ENCODE assay signal across 10 cellular contexts in genomic region chr11:13261600-13262061, GRCh38. TPM values are rescaled to one million over a fixed set of nuclear protein-coding genes. Genes with fewer than 3 reads are reported as not detected.
DNase-seq lines count a peak whose midpoint lies in the region; ATAC-seq and TF ChIP-seq lines count a peak whose summit lies in the region.
"Had no signal": no experiment of that assay in that cellular context is flagged by ENCODE, and none has a peak within 500 bp of the region (broad histone marks: within the 10 kb centered on the region; RNA-seq: fewer than 3 reads in every experiment).

No MANE protein-coding gene starts in this region.

- peak; percentile 68 to 92 (median 87) for ATAC-seq in heart left ventricle
- peak; percentile 93 for ATAC-seq in sciatic nerve
- ATAC-seq in HG03342 (IDR thresholded peaks at IDR 0.05; ENCODE audit: unreplicated experiment): no peak

- no peaks in the 10 kb centered on the region for H3K36me3 ChIP-seq in heart left ventricle

- H3K27ac ChIP-seq in heart left ventricle: peak overlapping the region; percentile 33 to 94 (median 76)

- WGBS in heart left ventricle, 4 donors: 37 to 51% (median 43%) methylated on average over 8 of the region's 8 CpGs

- intact Hi-C loops in heart left ventricle (cut with DNase I): loop anchor here in 1 of 10 donors (1.0 kb wide), 1 partner anchor 16 kb away; the partner anchor contains the start of gene BMAL1
- intact Hi-C loops in sciatic nerve (cut with DNase I): no loop called here

- TF ChIP-seq CTCF in heart left ventricle (IDR thresholded peaks at IDR 0.05): no peak

- no peaks in the 10 kb centered on the region for H3K9me3 ChIP-seq in heart left ventricle

- DNase-seq in Daoy (ENCODE audit: low read depth) (peak; percentile 83), SW 1271 (lab: John Stamatoyannopoulos, UW) (peak; percentile 89 to 97), heart left ventricle (no peak), sciatic nerve (ENCODE audit: low spot score) (no peak), GM19240 (ENCODE audit: insufficient read length, low spot score) (no peak), NCI-H526 treated with DMSO at 0.1 percent for 48 hours (lab: John Stamatoyannopoulos, UW) (no peak), anterior cingulate cortex (lab: John Stamatoyannopoulos, UW) (no peak)
- DNase-seq: activated gamma-delta T cell, GF-D8 had no signal

- H3K27me3 ChIP-seq in heart left ventricle: no peaks in the 10 kb centered on the region

- H3K4me1 ChIP-seq in heart left ventricle: peaks cover 0 to 34% (median 20%) of the 10 kb centered on the region in 12 donors

- TF ChIP-seq POLR2A in heart left ventricle (IDR thresholded peaks at IDR 0.05): no peak

- H3K4me3 ChIP-seq in heart left ventricle: peak overlapping the region in 1 of 12 donors; percentile 4

RNA-seq across cellular contexts. Expression of gene BMAL1, which starts 16.0 kb away (rescaled TPM):
- total RNA-seq in Daoy (2014; rRNA removed; shearing (Covaris generic)): 20.1 and 29.8 TPM in 2 replicates
- total RNA-seq in heart left ventricle: 10 to 100 TPM in 5 of 9 donors, 1 to 10 TPM in 4; 5.7 to 18.2 (median 11.7) TPM
- polyA plus RNA-seq in heart left ventricle: 10 to 100 TPM in 1 of 2 donors, 1 to 10 TPM in 1; 7.4 to 14.7 TPM
- total RNA-seq in sciatic nerve: 25.6 TPM

Comparison
In these comparisons a context has a peak if more than half of its experiments do, and no peak if none do; other contexts are left out.
1. DNase-seq: peak in Daoy (single experiment) and SW 1271 (2 of 2); none in heart left ventricle (0 of 5), sciatic nerve (single experiment), GM19240 (single experiment), NCI-H526 treated with DMSO at 0.1 percent for 48 hours (single experiment) and anterior cingulate cortex (0 of 58).